28 cellular contexts compared by ENCODE assay signal in the genomic region with DNA sequence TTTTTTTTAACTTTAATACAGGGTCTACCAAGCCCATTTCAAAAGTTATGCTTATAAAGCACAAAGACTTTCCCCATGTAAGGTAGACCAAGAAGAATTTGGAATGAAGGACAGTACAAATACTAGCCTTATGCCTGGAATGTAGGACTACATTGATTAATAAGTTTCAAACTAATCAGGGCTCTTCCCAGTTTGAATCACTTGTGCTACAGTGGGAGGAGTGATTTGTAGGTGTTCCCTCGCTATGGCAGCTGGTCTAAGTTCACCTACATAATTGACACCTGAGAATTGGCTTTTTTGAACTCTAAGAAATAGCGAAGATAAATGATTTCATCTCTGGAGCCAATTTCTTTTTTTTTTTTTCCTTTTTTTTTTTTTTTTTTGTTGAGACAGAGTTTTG. TPM values are rescaled to one million over a fixed set of nuclear protein-coding genes. Genes with fewer than 3 reads are reported as not detected.
DNase-seq lines count a peak whose midpoint lies in the region; ATAC-seq and TF ChIP-seq lines count a peak whose summit lies in the region.
"Had no signal": no experiment of that assay in that cellular context is flagged by ENCODE, and none has a peak within 500 bp of the region (broad histone marks: within the 10 kb centered on the region; RNA-seq: fewer than 3 reads in every experiment).

No MANE protein-coding gene starts in this region.

- H3K9me3 ChIP-seq in HUES64 (ENCODE audit: insufficient read depth, low read depth, low read length), result no peaks in the 10 kb centered on the region
- no peaks in the 10 kb centered on the region for H3K9me3 ChIP-seq in colonic mucosa
- H3K9me3 ChIP-seq in mucosa of descending colon, result no peaks in the 10 kb centered on the region
- H3K9me3 ChIP-seq in naive thymus-derived CD4-positive, alpha-beta T cell (ENCODE audit: control insufficient read depth in 2 of 3, low read length in 3 of 3), result peaks cover 0 to 6% (median 0%) of the 10 kb centered on the region in 3 experiments
- H3K9me3 ChIP-seq: A549 had no signal

- POLR2A ChIA-PET in naive thymus-derived CD4-positive, alpha-beta T cell (lab: Charles Lee), result no interaction called here

- WGBS in HUES64, result 63% methylated on average over 1 of the region's 2 CpGs

- no peak overlapping the region for H3K4me3 Mint-ChIP-seq in naive thymus-derived CD4-positive, alpha-beta T cell
- H3K4me3 Mint-ChIP-seq: CD4-positive, alpha-beta T cell had no signal

- CTCF ChIA-PET in naive thymus-derived CD4-positive, alpha-beta T cell (lab: Charles Lee), result no interaction called here

- peaks cover 0 to 12% (median 6%) of the 10 kb centered on the region in 5 donors for H3K36me3 Mint-ChIP-seq in naive thymus-derived CD4-positive, alpha-beta T cell

- H3K27me3 Mint-ChIP-seq in naive thymus-derived CD4-positive, alpha-beta T cell, result peaks cover 4 to 9% (median 6%) of the 10 kb centered on the region in 5 donors

- H3K27me3 ChIP-seq in HUES64 (ENCODE audit: insufficient read depth, low read length) (no peaks in the 10 kb centered on the region), colonic mucosa (no peaks in the 10 kb centered on the region)
- peaks cover 0 to 3% of the 10 kb centered on the region in 2 donors for H3K27me3 ChIP-seq in naive thymus-derived CD4-positive, alpha-beta T cell (ENCODE audit: control insufficient read depth in 2 of 2, insufficient read depth in 2 of 2, low read length in 2 of 2)
- H3K27me3 ChIP-seq: BLaER1 treated with 17β-estradiol and CSF1 and Interleukin-3, amounts not matched to agents 10 nM and 100 nM had no signal

- H3K27ac ChIP-seq in HUES64 (ENCODE audit: low read depth, low read length), result peak overlapping the region; percentile 63; the same call in 1 of the 2 replicates
- peak overlapping the region; percentile 82 for H3K27ac ChIP-seq in colonic mucosa
- no peak overlapping the region for H3K27ac ChIP-seq in naive thymus-derived CD4-positive, alpha-beta T cell (ENCODE audit: low read depth, low read length)
- H3K27ac ChIP-seq: A549; BLaER1 treated with 17β-estradiol and CSF1 and Interleukin-3, amounts not matched to agents 10 nM and 100 nM; GM23248; HL-60 had no signal

- no peak overlapping the region for H3K9ac ChIP-seq in HUES64 (ENCODE audit: low read depth, low read length)
- H3K9ac ChIP-seq in colonic mucosa (ENCODE audit: low read depth in 2 of 2, low read length in 2 of 2), result peak overlapping the region in 1 of 2 donors; percentile 38
- H3K9ac ChIP-seq: BLaER1 treated with 17β-estradiol and CSF1 and Interleukin-3, amounts not matched to agents 10 nM and 100 nM; GM23248; SK-N-SH had no signal

- peak; percentile 64 for ATAC-seq in mucosa of descending colon
- ATAC-seq in naive thymus-derived CD4-positive, alpha-beta T cell, result no peak
- ATAC-seq: A549, HepG2, Panc1 had no signal

- no peaks in the 10 kb centered on the region for H3K4me1 Mint-ChIP-seq in naive thymus-derived CD4-positive, alpha-beta T cell

- TF ChIP-seq CTCF in colonic mucosa (IDR thresholded peaks at IDR 0.05) (no peak), mucosa of descending colon (IDR thresholded peaks at IDR 0.05) (no peak)

- peaks cover 23% of the 10 kb centered on the region for H3K4me1 ChIP-seq in HUES64 (ENCODE audit: insufficient read depth, low read length)
- H3K4me1 ChIP-seq in colonic mucosa, result peaks cover 5% of the 10 kb centered on the region
- H3K4me1 ChIP-seq in mucosa of descending colon (ENCODE audit: low read depth), result peaks cover 18% of the 10 kb centered on the region
- H3K4me1 ChIP-seq in naive thymus-derived CD4-positive, alpha-beta T cell (ENCODE audit: control insufficient read depth in 2 of 2, insufficient read depth in 2 of 2, low read length in 2 of 2), result no peaks in the 10 kb centered on the region
- H3K4me1 ChIP-seq: A549 had no signal

- H3K36me3 ChIP-seq in HUES64 (ENCODE audit: insufficient read depth, low read length), result no peaks in the 10 kb centered on the region
- no peaks in the 10 kb centered on the region for H3K36me3 ChIP-seq in colonic mucosa
- H3K36me3 ChIP-seq in mucosa of descending colon (ENCODE audit: low read depth), result no peaks in the 10 kb centered on the region
- H3K36me3 ChIP-seq in naive thymus-derived CD4-positive, alpha-beta T cell (ENCODE audit: control insufficient read depth in 2 of 3, insufficient read depth in 3 of 3, low read length in 3 of 3), result no peaks in the 10 kb centered on the region
- H3K36me3 ChIP-seq: BLaER1 treated with 17β-estradiol and CSF1 and Interleukin-3, amounts not matched to agents 10 nM and 100 nM had no signal

- H3K9me3 Mint-ChIP-seq in naive thymus-derived CD4-positive, alpha-beta T cell, result peaks cover 0 to 32% (median 11%) of the 10 kb centered on the region in 11 donors

- DNase-seq in colonic mucosa, result no peak
- no peak for DNase-seq in mucosa of descending colon
- DNase-seq in naive thymus-derived CD4-positive, alpha-beta T cell, result no peak
- DNase-seq in SHP77 treated with DMSO at 0.1 percent for 48 hours (lab: John Stamatoyannopoulos, UW), result no peak
- no peak for DNase-seq in ecto neural progenitor cell (ENCODE audit: low spot score)
- DNase-seq in NCI-H2107 (lab: John Stamatoyannopoulos, UW), result no peak
- DNase-seq: AML-193; CD4-positive, alpha-beta T cell; DMS53; GM23248; NCI-H1092 treated with DMSO at 0.1 percent for 48 hours; NCI-H1436; NCI-H187 treated with DMSO at 0.1 percent for 48 hours; NCI-H446 treated with DMSO at 0.1 percent for 48 hours; NCI-H526; NCI-H82; SIG-M5; SK-N-SH; SW 1271 had no signal

- intact Hi-C loops in colonic mucosa (cut with DNase I) (no loop called here), mucosa of descending colon (cut with DNase I, micrococcal nuclease) (no loop called here)
- intact Hi-C loops in naive thymus-derived CD4-positive, alpha-beta T cell (cut with micrococcal nuclease), result no loop called here

- H3K4me3 ChIP-seq in HUES64 (ENCODE audit: low read length) (no peak overlapping the region), colonic mucosa (no peak overlapping the region), mucosa of descending colon (no peak overlapping the region)
- no peak overlapping the region for H3K4me3 ChIP-seq in naive thymus-derived CD4-positive, alpha-beta T cell (ENCODE audit: low read length)
- H3K4me3 ChIP-seq: A549; BLaER1 treated with 17β-estradiol and CSF1 and Interleukin-3, amounts not matched to agents 10 nM and 100 nM; GM23248 had no signal

- H3K27ac Mint-ChIP-seq in naive thymus-derived CD4-positive, alpha-beta T cell, result no peak overlapping the region
- H3K27ac Mint-ChIP-seq: CD4-positive, alpha-beta T cell had no signal

RNA-seq across cellular contexts. Expression of a gene that starts 18.6 kb away (rescaled TPM):
- not detected for polyA plus RNA-seq in HUES64 (2013, experiment 1 of 2)
- not detected for polyA plus RNA-seq in HUES64 (2013, experiment 2 of 2)
- total RNA-seq in colonic mucosa, result 10 to 100 TPM; 63.1 to 68.8 TPM
- 100 to 1,000 TPM in 1 of 3 donors, 10 to 100 TPM in 2; 47.5 to 122 (median 76.5) TPM for total RNA-seq in mucosa of descending colon
- not detected for total RNA-seq in naive thymus-derived CD4-positive, alpha-beta T cell
- not detected for polyA plus RNA-seq in naive thymus-derived CD4-positive, alpha-beta T cell
- total RNA-seq: CD4-positive, alpha-beta T cell; Daoy; G401; GM23248; HepG2; M059J had no signal
- polyA plus RNA-seq: A549, GM23248, HepG2, SK-N-SH had no signal

RNA-seq across cellular contexts. Expression of a gene that starts 52.6 kb away (rescaled TPM):
- polyA plus RNA-seq in HUES64 (2013, experiment 1 of 2), result 0.05 TPM
- not detected for polyA plus RNA-seq in HUES64 (2013, experiment 2 of 2)
- total RNA-seq in colonic mucosa, result 1 to 10 TPM in 1 of 2 donors, under 1 TPM in 1; 0.40 to 1.5 TPM
- total RNA-seq in mucosa of descending colon, result 1 to 10 TPM in 2 of 3 donors, under 1 TPM in 1; 0.55 to 7.6 (median 1.1) TPM
- not detected for total RNA-seq in naive thymus-derived CD4-positive, alpha-beta T cell
- not detected for polyA plus RNA-seq in naive thymus-derived CD4-positive, alpha-beta T cell
- total RNA-seq: CD4-positive, alpha-beta T cell; Daoy; G401; GM23248; HepG2; M059J had no signal
- polyA plus RNA-seq: A549, GM23248, HepG2, SK-N-SH had no signal

RNA-seq across cellular contexts. Expression of a gene that starts 55.5 kb away (rescaled TPM):
- 1.6 TPM for polyA plus RNA-seq in HUES64 (2013, experiment 1 of 2)
- polyA plus RNA-seq in HUES64 (2013, experiment 2 of 2), result 2.2 TPM
- total RNA-seq in colonic mucosa (10 to 100 TPM; 14.5 to 17.6 TPM), mucosa of descending colon (10 to 100 TPM; 14.9 to 29.5 (median 22.4) TPM)
- total RNA-seq in naive thymus-derived CD4-positive, alpha-beta T cell, result 1 to 10 TPM in 4 of 5 experiments, under 1 TPM in 1; 0.65 to 7.4 (median 2.9) TPM
- 1 to 10 TPM; 6.5 to 8.4 TPM for polyA plus RNA-seq in naive thymus-derived CD4-positive, alpha-beta T cell

Comparison
In these comparisons a context has a peak if more than half of its experiments do, and no peak if none do; other contexts are left out.
1. RNA of a gene that starts 18.6 kb away (total RNA-seq): 47.5 to 122 TPM in mucosa of descending colon and 63.1 to 68.8 TPM in colonic mucosa; not detected in naive thymus-derived CD4-positive, alpha-beta T cell; every median in the first group is over 10 times any median in the second.